20 cellular contexts compared by ENCODE assay signal in genomic region chr1:236356141-236356540, GRCh38. TPM values are rescaled to one million over a fixed set of nuclear protein-coding genes. Genes with fewer than 3 reads are reported as not detected.
DNase-seq lines count a peak whose midpoint lies in the region; ATAC-seq and TF ChIP-seq lines count a peak whose summit lies in the region.
"Had no signal": no experiment of that assay in that cellular context is flagged by ENCODE, and none has a peak within 500 bp of the region (broad histone marks: within the 10 kb centered on the region; RNA-seq: fewer than 3 reads in every experiment).

No MANE protein-coding gene starts in this region.

- H3K4me3 ChIP-seq in right atrium auricular region (no peak overlapping the region), right cardiac atrium (ENCODE audit: low read length) (no peak overlapping the region), esophagus muscularis mucosa (no peak overlapping the region)
- H3K4me3 ChIP-seq: A549; BLaER1 treated with 17β-estradiol and CSF1 and Interleukin-3, amounts not matched to agents 10 nM and 100 nM had no signal

- TF ChIP-seq POLR2A in esophagus muscularis mucosa (IDR thresholded peaks at IDR 0.05; ENCODE audit: low read depth), result no peak

- TF ChIP-seq CTCF in right atrium auricular region (IDR thresholded peaks at IDR 0.05), result no peak
- no peak for TF ChIP-seq CTCF in esophagus muscularis mucosa (IDR thresholded peaks at IDR 0.05)
- no peak for TF ChIP-seq CTCF in osteocyte (IDR thresholded peaks at IDR 0.05)
- no peak for TF ChIP-seq CTCF in natural killer cell (IDR thresholded peaks at IDR 0.05)

- no peaks in the 10 kb centered on the region for H3K27me3 ChIP-seq in right atrium auricular region
- H3K27me3 ChIP-seq in right cardiac atrium (ENCODE audit: control insufficient read depth, insufficient read depth), result no peaks in the 10 kb centered on the region
- H3K27me3 ChIP-seq in esophagus muscularis mucosa, result no peaks in the 10 kb centered on the region
- H3K27me3 ChIP-seq: BLaER1 treated with 17β-estradiol and CSF1 and Interleukin-3, amounts not matched to agents 10 nM and 100 nM had no signal

- H3K27ac Mint-ChIP-seq in osteocyte (ENCODE audit: unreplicated experiment), result no peak overlapping the region
- no peak overlapping the region for H3K27ac Mint-ChIP-seq in natural killer cell
- H3K27ac Mint-ChIP-seq: B cell; CD4-positive, alpha-beta T cell; CD8-positive, alpha-beta T cell had no signal

- no peaks in the 10 kb centered on the region for H3K27me3 Mint-ChIP-seq in osteocyte (ENCODE audit: unreplicated experiment)
- H3K27me3 Mint-ChIP-seq in natural killer cell (ENCODE audit: low read depth in 2 of 2), result no peaks in the 10 kb centered on the region

- H3K9me3 Mint-ChIP-seq in osteocyte (ENCODE audit: unreplicated experiment), result peaks cover 8% of the 10 kb centered on the region
- H3K9me3 Mint-ChIP-seq in natural killer cell, result peaks cover 4 to 6% of the 10 kb centered on the region in 2 donors

- H3K36me3 ChIP-seq in right atrium auricular region, result no peaks in the 10 kb centered on the region
- H3K36me3 ChIP-seq in esophagus muscularis mucosa, result no peaks in the 10 kb centered on the region
- H3K36me3 ChIP-seq: BLaER1 treated with 17β-estradiol and CSF1 and Interleukin-3, amounts not matched to agents 10 nM and 100 nM had no signal

- H3K9me3 ChIP-seq in right atrium auricular region (no peaks in the 10 kb centered on the region), right cardiac atrium (ENCODE audit: control insufficient read depth, low read length) (no peaks in the 10 kb centered on the region), esophagus muscularis mucosa (peaks cover 0 to 12% (median 3%) of the 10 kb centered on the region in 4 donors)

- H3K4me1 ChIP-seq in right atrium auricular region, result no peaks in the 10 kb centered on the region
- no peaks in the 10 kb centered on the region for H3K4me1 ChIP-seq in right cardiac atrium (ENCODE audit: control insufficient read depth, insufficient read depth, low read length)
- H3K4me1 ChIP-seq in esophagus muscularis mucosa, result no peaks in the 10 kb centered on the region
- H3K4me1 ChIP-seq: A549, Caco-2 had no signal

- H3K27ac ChIP-seq in right atrium auricular region (no peak overlapping the region), right cardiac atrium (ENCODE audit: low read length) (no peak overlapping the region), esophagus muscularis mucosa (replicated peaks in 1 of 4) (no peak overlapping the region)
- H3K27ac ChIP-seq: 22Rv1; A549; BLaER1 treated with 17β-estradiol and CSF1 and Interleukin-3, amounts not matched to agents 10 nM and 100 nM; C4-2B had no signal

- DNase-seq in right atrium auricular region (ENCODE audit: low spot score) (peak; percentile 7), right cardiac atrium (no peak), esophagus muscularis mucosa (ENCODE audit: extremely low spot score) (peak; percentile 55), osteocyte (ENCODE audit: extremely low spot score, unreplicated experiment) (peak; percentile 15), natural killer cell (no peak), glomerular visceral epithelial cell (ENCODE audit: extremely low spot score) (no peak)
- DNase-seq: AML-193; Caco-2; Calu3; CD4-positive, alpha-beta T cell; CD8-positive, alpha-beta T cell; DMS79 treated with DMSO at 0.1 percent for 48 hours; GF-D8 had no signal

- no peaks in the 10 kb centered on the region for H3K4me1 Mint-ChIP-seq in osteocyte (ENCODE audit: unreplicated experiment)
- no peaks in the 10 kb centered on the region for H3K4me1 Mint-ChIP-seq in natural killer cell
- H3K4me1 Mint-ChIP-seq: B cell had no signal

- 65% methylated on average over 2 of the region's 2 CpGs for WGBS in right cardiac atrium
- 90% methylated on average over 2 of the region's 2 CpGs for WGBS in esophagus muscularis mucosa

- no peaks in the 10 kb centered on the region for H3K36me3 Mint-ChIP-seq in osteocyte (ENCODE audit: unreplicated experiment)
- peaks cover 11% of the 10 kb centered on the region for H3K36me3 Mint-ChIP-seq in natural killer cell
- H3K36me3 Mint-ChIP-seq: CD8-positive, alpha-beta T cell had no signal

- intact Hi-C loops in right cardiac atrium (cut with DNase I) (no loop called here), esophagus muscularis mucosa (cut with DNase I) (no loop called here), natural killer cell (cut with micrococcal nuclease) (no loop called here)

- ATAC-seq in right cardiac atrium, result no peak
- ATAC-seq in natural killer cell, result no peak
- ATAC-seq: A549; CD8-positive, alpha-beta T cell had no signal

- H3K4me3 Mint-ChIP-seq in osteocyte (ENCODE audit: unreplicated experiment) (no peak overlapping the region), natural killer cell (no peak overlapping the region)
- H3K4me3 Mint-ChIP-seq: B cell; CD4-positive, alpha-beta T cell; CD8-positive, alpha-beta T cell had no signal

- no peak for TF ChIP-seq EP300 in esophagus muscularis mucosa (IDR thresholded peaks at IDR 0.05)

RNA-seq across cellular contexts. Expression of gene EDARADD, which starts 37.9 kb away (rescaled TPM):
- total RNA-seq in right atrium auricular region, result under 1 TPM in 1 of 2 donors, not detected in 1; 0.63 TPM
- under 1 TPM; 0.18 to 0.40 (median 0.31) TPM for total RNA-seq in right cardiac atrium
- polyA plus RNA-seq in right cardiac atrium, result 0.11 TPM
- total RNA-seq in esophagus muscularis mucosa, result 1 to 10 TPM in 1 of 4 donors, under 1 TPM in 1, not detected in 2; 0.66 to 1.6 TPM
- total RNA-seq in osteocyte, result 0.34 and 0.59 TPM in 2 replicates
- 1 to 10 TPM; 2.0 to 5.4 (median 2.6) TPM for total RNA-seq in natural killer cell
- total RNA-seq: A172, B cell had no signal
- polyA plus RNA-seq: BJ had no signal

Comparison
In these comparisons a context has a peak if more than half of its experiments do, and no peak if none do; other contexts are left out.
1. DNase-seq: peak in right atrium auricular region (single experiment), esophagus muscularis mucosa (single experiment) and osteocyte (single experiment); none in right cardiac atrium (0 of 3), natural killer cell (single experiment) and glomerular visceral epithelial cell (single experiment).